Comparison of ENCODE assay signal across 1 cellular context in genomic region chr2:74843371-74844298, GRCh38.
TF ChIP-seq lines count a peak whose summit lies in the region.

No MANE protein-coding gene starts in this region.

TF ChIP-seq in HEK293, 187 proteins besides CTCF, POLR2A, EP300 and RAD21 (continued from another document):
- TF ChIP-seq, protein P1, sequence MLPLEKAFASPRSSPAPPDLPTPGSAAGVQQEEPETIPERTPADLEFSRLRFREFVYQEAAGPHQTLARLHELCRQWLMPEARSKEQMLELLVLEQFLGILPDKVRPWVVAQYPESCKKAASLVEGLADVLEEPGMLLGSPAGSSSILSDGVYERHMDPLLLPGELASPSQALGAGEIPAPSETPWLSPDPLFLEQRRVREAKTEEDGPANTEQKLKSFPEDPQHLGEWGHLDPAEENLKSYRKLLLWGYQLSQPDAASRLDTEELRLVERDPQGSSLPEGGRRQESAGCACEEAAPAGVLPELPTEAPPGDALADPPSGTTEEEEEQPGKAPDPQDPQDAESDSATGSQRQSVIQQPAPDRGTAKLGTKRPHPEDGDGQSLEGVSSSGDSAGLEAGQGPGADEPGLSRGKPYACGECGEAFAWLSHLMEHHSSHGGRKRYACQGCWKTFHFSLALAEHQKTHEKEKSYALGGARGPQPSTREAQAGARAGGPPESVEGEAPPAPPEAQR (tag by site-specific recombination; IDR thresholded peaks at IDR 0.05), result no peak
- TF ChIP-seq PRDM4 (tag by site-specific recombination; IDR thresholded peaks at IDR 0.05), result peak; percentile 90
- TF ChIP-seq ZNF157 (tag by site-specific recombination; IDR thresholded peaks at IDR 0.05), result no peak
- no peak for TF ChIP-seq ZNF610 (tag by site-specific recombination; IDR thresholded peaks at IDR 0.05; ENCODE audit: borderline replicate concordance)
- 0 out of 2 replicates have a peak, but pooled peaks have one; percentile 18 for TF ChIP-seq SP3 (tag by site-specific recombination; IDR thresholded peaks at IDR 0.05)
- no peak for TF ChIP-seq ZNF621 (tag by site-specific recombination; IDR thresholded peaks at IDR 0.05)
- no peak for TF ChIP-seq ZNF501 (tag by site-specific recombination; IDR thresholded peaks at IDR 0.05)
- TF ChIP-seq, protein P2, sequence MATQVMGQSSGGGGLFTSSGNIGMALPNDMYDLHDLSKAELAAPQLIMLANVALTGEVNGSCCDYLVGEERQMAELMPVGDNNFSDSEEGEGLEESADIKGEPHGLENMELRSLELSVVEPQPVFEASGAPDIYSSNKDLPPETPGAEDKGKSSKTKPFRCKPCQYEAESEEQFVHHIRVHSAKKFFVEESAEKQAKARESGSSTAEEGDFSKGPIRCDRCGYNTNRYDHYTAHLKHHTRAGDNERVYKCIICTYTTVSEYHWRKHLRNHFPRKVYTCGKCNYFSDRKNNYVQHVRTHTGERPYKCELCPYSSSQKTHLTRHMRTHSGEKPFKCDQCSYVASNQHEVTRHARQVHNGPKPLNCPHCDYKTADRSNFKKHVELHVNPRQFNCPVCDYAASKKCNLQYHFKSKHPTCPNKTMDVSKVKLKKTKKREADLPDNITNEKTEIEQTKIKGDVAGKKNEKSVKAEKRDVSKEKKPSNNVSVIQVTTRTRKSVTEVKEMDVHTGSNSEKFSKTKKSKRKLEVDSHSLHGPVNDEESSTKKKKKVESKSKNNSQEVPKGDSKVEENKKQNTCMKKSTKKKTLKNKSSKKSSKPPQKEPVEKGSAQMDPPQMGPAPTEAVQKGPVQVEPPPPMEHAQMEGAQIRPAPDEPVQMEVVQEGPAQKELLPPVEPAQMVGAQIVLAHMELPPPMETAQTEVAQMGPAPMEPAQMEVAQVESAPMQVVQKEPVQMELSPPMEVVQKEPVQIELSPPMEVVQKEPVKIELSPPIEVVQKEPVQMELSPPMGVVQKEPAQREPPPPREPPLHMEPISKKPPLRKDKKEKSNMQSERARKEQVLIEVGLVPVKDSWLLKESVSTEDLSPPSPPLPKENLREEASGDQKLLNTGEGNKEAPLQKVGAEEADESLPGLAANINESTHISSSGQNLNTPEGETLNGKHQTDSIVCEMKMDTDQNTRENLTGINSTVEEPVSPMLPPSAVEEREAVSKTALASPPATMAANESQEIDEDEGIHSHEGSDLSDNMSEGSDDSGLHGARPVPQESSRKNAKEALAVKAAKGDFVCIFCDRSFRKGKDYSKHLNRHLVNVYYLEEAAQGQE (tag by site-specific recombination; IDR thresholded peaks at IDR 0.05), result no peak
